ENCODE assay signal across 13 cellular contexts in the genomic region with DNA sequence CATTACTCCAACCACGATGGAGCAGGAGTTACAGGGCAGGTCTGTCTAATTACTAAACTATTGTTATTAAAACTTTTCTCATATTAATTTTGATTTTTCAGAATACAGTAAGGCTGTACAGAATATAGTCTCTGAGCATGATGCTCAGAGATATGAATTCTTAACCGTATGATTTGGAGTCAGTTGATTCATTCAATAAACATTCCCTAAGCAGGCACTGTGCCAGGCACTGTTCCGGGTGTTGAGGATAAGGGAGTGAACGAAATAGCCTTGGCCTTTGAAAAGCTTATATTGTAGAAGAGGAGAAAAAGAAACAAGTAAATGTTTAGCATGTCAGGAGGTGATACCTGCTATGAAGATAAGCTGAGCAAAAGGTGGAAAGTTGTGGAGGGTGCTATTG.
A peak's percentile ranks its signal among the peaks of the same experiment; 100 is the strongest.
DNase-seq lines count a peak whose midpoint lies in the region; ATAC-seq and TF ChIP-seq lines count a peak whose summit lies in the region.
"Had no signal": no experiment of that assay in that cellular context is flagged by ENCODE, and none has a peak within 500 bp of the region (broad histone marks: within the 10 kb centered on the region; RNA-seq: fewer than 3 reads in every experiment).

No MANE protein-coding gene starts in this region.

- H2BK5ac ChIP-seq in trophoblast cell (ENCODE audit: low read depth, low read length, poor library complexity): no peak overlapping the region

- no peak overlapping the region for H2AK5ac ChIP-seq in trophoblast cell (ENCODE audit: low read length)

- H3K9me3 ChIP-seq in ascending aorta: no peaks in the 10 kb centered on the region
- no peaks in the 10 kb centered on the region for H3K9me3 ChIP-seq in gastroesophageal sphincter
- no peaks in the 10 kb centered on the region for H3K9me3 ChIP-seq in BE2C
- H3K9me3 ChIP-seq in trophoblast cell (ENCODE audit: insufficient read depth, low read depth, low read length): peaks cover 2% of the 10 kb centered on the region
- no peaks in the 10 kb centered on the region for H3K9me3 ChIP-seq in Karpas-422 (ENCODE audit: low read length)

- H2AFZ ChIP-seq in trophoblast cell (ENCODE audit: insufficient read depth, low read length, poor library complexity) (no peak overlapping the region), Karpas-422 (ENCODE audit: low read length) (no peak overlapping the region)
- H2AFZ ChIP-seq: parathyroid adenoma had no signal

- H3K27ac ChIP-seq in ascending aorta (peak overlapping the region in 1 of 2 donors; percentile 5), gastroesophageal sphincter (peak overlapping the region in 2 of 4 donors; percentile 21 to 27), trophoblast cell (ENCODE audit: low read depth, low read length) (no peak overlapping the region), Karpas-422 (ENCODE audit: low read length) (no peak overlapping the region)
- H3K27ac ChIP-seq: parathyroid adenoma had no signal

- H4K12ac ChIP-seq in trophoblast cell (ENCODE audit: low read depth, low read length): no peak overlapping the region

- intact Hi-C loops in ascending aorta (cut with DNase I): loop anchor here (10.0 kb wide), 2 partner anchors 187 to 777 kb away; no protein-coding TSS in a partner anchor

- H3K9me2 ChIP-seq in Karpas-422 (replicated peaks; ENCODE audit: insufficient read depth, low read length): no peaks in the 10 kb centered on the region

- H3K4me3 ChIP-seq in ascending aorta (no peak overlapping the region), gastroesophageal sphincter (no peak overlapping the region), BE2C (ENCODE audit: low read depth, low read length) (no peak overlapping the region), trophoblast cell (ENCODE audit: low read depth, low read length) (no peak overlapping the region), Karpas-422 (ENCODE audit: low read length) (no peak overlapping the region)

- H3K4me1 ChIP-seq in ascending aorta (peaks cover 0 to 33% of the 10 kb centered on the region in 2 donors), gastroesophageal sphincter (peaks cover 0 to 30% (median 3%) of the 10 kb centered on the region in 3 donors), BE2C (peaks cover 15% of the 10 kb centered on the region), trophoblast cell (ENCODE audit: control insufficient read depth in 1 of 2, insufficient read depth in 2 of 2, low read length in 2 of 2) (no peaks in the 10 kb centered on the region), Karpas-422 (ENCODE audit: low read length) (no peaks in the 10 kb centered on the region)
- H3K4me1 ChIP-seq: parathyroid adenoma had no signal

- ATAC-seq in gastroesophageal sphincter: peak; percentile 38

- TF ChIP-seq POLR2A in gastroesophageal sphincter (IDR thresholded peaks at IDR 0.05): no peak

- H3K18ac ChIP-seq in trophoblast cell (ENCODE audit: low read length): no peak overlapping the region

- H3K36me3 ChIP-seq in ascending aorta (no peaks in the 10 kb centered on the region), gastroesophageal sphincter (no peaks in the 10 kb centered on the region), BE2C (no peaks in the 10 kb centered on the region), trophoblast cell (ENCODE audit: control insufficient read depth in 1 of 2, insufficient read depth in 2 of 2, low read length in 2 of 2) (no peaks in the 10 kb centered on the region), Karpas-422 (ENCODE audit: insufficient read depth, low read length) (no peaks in the 10 kb centered on the region)

- H3K79me2 ChIP-seq in trophoblast cell (ENCODE audit: control insufficient read depth, insufficient read depth, low read length, poor library complexity): no peaks in the 10 kb centered on the region
- no peaks in the 10 kb centered on the region for H3K79me2 ChIP-seq in Karpas-422 (ENCODE audit: low read length)
- H3K79me2 ChIP-seq: parathyroid adenoma had no signal

- TF ChIP-seq EP300 in gastroesophageal sphincter (IDR thresholded peaks at IDR 0.05): no peak

- H3K23ac ChIP-seq in trophoblast cell (ENCODE audit: low read length): no peak overlapping the region

- CTCF ChIA-PET in HEK293T (lab: Yijun Ruan, JAX): no interaction called here

- no peaks in the 10 kb centered on the region for H4K20me1 ChIP-seq in Karpas-422 (ENCODE audit: insufficient read depth, low read depth, low read length)

- H2BK120ac ChIP-seq in trophoblast cell (ENCODE audit: insufficient read depth, low read length, poor library complexity): no peak overlapping the region

- H3K4me2 ChIP-seq in trophoblast cell (ENCODE audit: low read length): no peak overlapping the region
- H3K4me2 ChIP-seq in Karpas-422 (ENCODE audit: low read depth, low read length, poor library complexity, severe bottlenecking): no peak overlapping the region

- no peak overlapping the region for H3K14ac ChIP-seq in trophoblast cell (ENCODE audit: low read length)

- DNase-seq in EL (peak; percentile 88), ascending aorta (ENCODE audit: low spot score in 2 of 2) (peak; percentile 26 to 90), renal cortical epithelial cell (ENCODE audit: low read depth) (peak; percentile 6), HEK293T (ENCODE audit: extremely low spot score) (no peak), BE2C (no peak), trophoblast cell (no peak), Karpas-422 (no peak)
- DNase-seq: CD4-positive, CD25-positive, alpha-beta regulatory T cell; effector memory CD4-positive, alpha-beta T cell; islet precursor cell; OCI-M1 had no signal

- no peak overlapping the region for H4K8ac ChIP-seq in trophoblast cell (ENCODE audit: low read depth, low read length)

- no peak overlapping the region for H2BK12ac ChIP-seq in trophoblast cell (ENCODE audit: low read length)

- no peak overlapping the region for H3K9ac ChIP-seq in trophoblast cell (ENCODE audit: low read length)
- no peak overlapping the region for H3K9ac ChIP-seq in Karpas-422 (ENCODE audit: low read length)
- H3K9ac ChIP-seq: parathyroid adenoma had no signal

- no peak overlapping the region for H4K91ac ChIP-seq in trophoblast cell (ENCODE audit: low read depth, low read length)

- POLR2A ChIA-PET in HEK293T (lab: Yijun Ruan, JAX): no interaction called here

- TF ChIP-seq CTCF in ascending aorta (IDR thresholded peaks at IDR 0.05): no peak
- TF ChIP-seq CTCF in gastroesophageal sphincter (IDR thresholded peaks at IDR 0.05): no peak
- TF ChIP-seq CTCF in BE2C (IDR thresholded peaks at IDR 0.05; ENCODE audit: low read depth, low read length): no peak

- WGBS in gastroesophageal sphincter (ENCODE audit: low coverage in 1 of 2), 2 donors: 6 to 10% methylated on average over 4 of the region's 4 CpGs
- no CpG with 5 or more reads among the region's 4 CpGs for WGBS in trophoblast cell (ENCODE audit: extremely low coverage, insufficient coverage, insufficient read length)

- H3K27me3 ChIP-seq in ascending aorta (no peaks in the 10 kb centered on the region), gastroesophageal sphincter (no peaks in the 10 kb centered on the region), BE2C (no peaks in the 10 kb centered on the region), trophoblast cell (ENCODE audit: insufficient read depth, low read length) (no peaks in the 10 kb centered on the region), Karpas-422 (ENCODE audit: low read length) (no peaks in the 10 kb centered on the region)

- no peak overlapping the region for H3K4ac ChIP-seq in trophoblast cell (ENCODE audit: low read depth, low read length)

- H3K79me1 ChIP-seq in trophoblast cell (ENCODE audit: low read length): no peaks in the 10 kb centered on the region

TF ChIP-seq in HEK293T, 16 proteins besides CTCF, POLR2A, EP300 and RAD21:
- TF ChIP-seq LEF1 (IDR thresholded peaks at IDR 0.05; ENCODE audit: borderline replicate concordance): no peak

Comparison
In these comparisons a context has a peak if more than half of its experiments do, and no peak if none do; other contexts are left out.
1. DNase-seq: peak in EL (single experiment), ascending aorta (2 of 2) and renal cortical epithelial cell (single experiment); none in HEK293T (single experiment), BE2C (single experiment), trophoblast cell (0 of 2) and Karpas-422 (single experiment).